In the genomic region with DNA sequence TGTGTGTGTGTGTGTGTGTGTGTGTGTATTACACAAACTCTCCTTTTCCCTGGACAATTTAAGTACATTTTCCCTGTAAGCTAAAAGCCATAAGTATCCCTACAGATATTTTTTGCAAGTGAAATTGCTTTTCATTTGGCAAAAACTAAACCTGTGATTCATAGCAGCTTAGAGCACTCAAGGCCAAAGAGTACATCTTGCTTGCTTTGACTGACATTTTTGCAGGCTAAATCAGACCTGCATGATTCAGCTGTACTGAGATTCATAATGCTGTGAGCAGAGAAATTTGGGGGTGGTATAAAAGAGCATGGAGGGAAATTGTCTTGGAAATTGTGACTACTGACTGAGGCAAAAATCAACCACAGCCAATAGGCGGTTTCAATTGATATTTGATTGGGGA, we compare ENCODE assay signal across 17 cellular contexts.
DNase-seq lines count a peak whose midpoint lies in the region; ATAC-seq and TF ChIP-seq lines count a peak whose summit lies in the region.
"Had no signal": no experiment of that assay in that cellular context is flagged by ENCODE, and none has a peak within 500 bp of the region (broad histone marks: within the 10 kb centered on the region; RNA-seq: fewer than 3 reads in every experiment).

No MANE protein-coding gene starts in this region.

- H3K4me3 ChIP-seq in AG09309 (ENCODE audit: control insufficient read depth, low read depth, low read length) (no peak overlapping the region), choroid plexus epithelial cell (ENCODE audit: low read depth, low read length) (no peak overlapping the region)
- H3K4me3 ChIP-seq: psoas muscle had no signal

- H3K9me3 Mint-ChIP-seq in CD14-positive monocyte: no peaks in the 10 kb centered on the region
- H3K9me3 Mint-ChIP-seq: H9 had no signal

- H3K27me3 Mint-ChIP-seq in CD14-positive monocyte (ENCODE audit: low read depth in 3 of 3): peaks cover 0 to 1% (median 0%) of the 10 kb centered on the region in 3 donors
- H3K27me3 Mint-ChIP-seq: activated CD4-positive, alpha-beta memory T cell treated with anti-CD3 and anti-CD28 coated beads, Interleukin-2, amount 10 ng/mL, durations not matched to agents 7 days and 5 days; CD4-positive, CD25-positive, alpha-beta regulatory T cell had no signal

- no peak for ATAC-seq in HG02970 (IDR thresholded peaks at IDR 0.05; ENCODE audit: low FRiP score, unreplicated experiment)
- no peak for ATAC-seq in activated CD4-positive, CD25-positive, alpha-beta regulatory T cell treated with anti-CD3 and anti-CD28 coated beads, Interleukin-2, amount 50 U/mL, for 24 hours
- ATAC-seq: psoas muscle; stimulated activated naive CD8-positive, alpha-beta T cell treated with anti-CD3 and anti-CD28 coated beads, Interleukin-15, Interleukin-2, amounts not matched to agents 100 U/mL and 50 U/mL, for 24 hours had no signal

- H3K27ac Mint-ChIP-seq in CD14-positive monocyte: no peak overlapping the region
- H3K27ac Mint-ChIP-seq: activated CD4-positive, alpha-beta memory T cell treated with anti-CD3 and anti-CD28 coated beads, Interleukin-2, amount 10 ng/mL, durations not matched to agents 7 days and 5 days; CD4-positive, CD25-positive, alpha-beta regulatory T cell; H9 had no signal

- no peaks in the 10 kb centered on the region for H3K36me3 Mint-ChIP-seq in CD14-positive monocyte
- H3K36me3 Mint-ChIP-seq: CD4-positive, CD25-positive, alpha-beta regulatory T cell had no signal

- H3K4me1 Mint-ChIP-seq in CD14-positive monocyte: no peaks in the 10 kb centered on the region
- H3K4me1 Mint-ChIP-seq: activated CD4-positive, alpha-beta memory T cell treated with anti-CD3 and anti-CD28 coated beads, Interleukin-2, amount 10 ng/mL, durations not matched to agents 7 days and 5 days; CD4-positive, CD25-positive, alpha-beta regulatory T cell; H9 had no signal

- H3K4me3 Mint-ChIP-seq in CD14-positive monocyte: no peak overlapping the region
- H3K4me3 Mint-ChIP-seq: activated CD4-positive, alpha-beta memory T cell treated with anti-CD3 and anti-CD28 coated beads, Interleukin-2, amount 10 ng/mL, durations not matched to agents 7 days and 5 days; CD4-positive, CD25-positive, alpha-beta regulatory T cell; H9 had no signal

- intact Hi-C loops in CD14-positive monocyte (cut with micrococcal nuclease): no loop called here

- DNase-seq in AG09309 (ENCODE audit: low read depth) (peak; percentile 40), LHCN-M2 (ENCODE audit: low read depth) (peak; percentile 93), choroid plexus epithelial cell (ENCODE audit: low read depth) (peak; percentile 87), myocyte (ENCODE audit: low read depth) (peak; percentile 45), CD14-positive monocyte (ENCODE audit: low spot score) (no peak), T-helper 1 cell (no peak)
- DNase-seq: activated CD4-positive, alpha-beta memory T cell treated with anti-CD3 and anti-CD28 coated beads, Interleukin-2, amount 10 ng/mL, durations not matched to agents 7 days and 5 days; activated effector memory CD4-positive, alpha-beta T cell treated with anti-CD3 and anti-CD28 coated beads, Interleukin-2, amount 50 U/mL, for 16 hours; CD4-positive, CD25-positive, alpha-beta regulatory T cell; cerebellar nuclear complex; H9; NCI-H510A treated with DMSO at 0.1 percent for 48 hours; psoas muscle; stimulated activated naive CD8-positive, alpha-beta T cell treated with anti-CD3 and anti-CD28 coated beads, Interleukin-15, Interleukin-2, amounts not matched to agents 100 U/mL and 50 U/mL, for 24 hours; T-helper 9 cell had no signal

- no peak for TF ChIP-seq CTCF in AG09309 (IDR thresholded peaks at IDR 0.05; ENCODE audit: control insufficient read depth, insufficient read depth, low read depth, low read length, missing control alignments)
- no peak for TF ChIP-seq CTCF in choroid plexus epithelial cell (conservative IDR thresholded peaks at IDR 0.05; ENCODE audit: low read depth, low read length)
- TF ChIP-seq CTCF in CD14-positive monocyte (IDR thresholded peaks at IDR 0.05): no peak

Comparison
In these comparisons a context has a peak if more than half of its experiments do, and no peak if none do; other contexts are left out.
1. DNase-seq: peak in AG09309 (single experiment), LHCN-M2 (single experiment), choroid plexus epithelial cell (single experiment) and myocyte (single experiment); none in CD14-positive monocyte (single experiment) and T-helper 1 cell (0 of 5).